ENCODE assay signal across 25 cellular contexts in genomic region chr3:179005213-179005612, GRCh38.
DNase-seq lines count a peak whose midpoint lies in the region; ATAC-seq lines count a peak whose summit lies in the region.
"Had no signal": no experiment of that assay in that cellular context is flagged by ENCODE, and none has a peak within 500 bp of the region (broad histone marks: within the 10 kb centered on the region; RNA-seq: fewer than 3 reads in every experiment).

No MANE protein-coding gene starts in this region.

- DNase-seq in cardiac septum (ENCODE audit: low spot score) (peak; percentile 60), Right ventricle myocardium superior (no peak), posterior vena cava (ENCODE audit: low spot score) (peak; percentile 72)
- DNase-seq in stimulated activated CD4-positive, alpha-beta T cell treated with anti-CD3 and anti-CD28 coated beads, Interleukin-2, amount 100 ng/mL, for 48 hours, result no peak
- DNase-seq: 8988T; ACHN; AML-193; BE2C; C1 segment of cervical spinal cord; Caco-2; Calu3; CD4-positive, alpha-beta memory T cell; CD4-positive, alpha-beta T cell; CD4-positive, CD25-positive, alpha-beta regulatory T cell; CD8-positive, alpha-beta memory T cell; CD8-positive, alpha-beta T cell; COR-L47; DMS 273 treated with DMSO at 0.1 percent for 48 hours; DMS153; DMS53; DMS79; DMS79 treated with DMSO at 0.1 percent for 48 hours; DND-41; EL had no signal

- intact Hi-C loops in cardiac septum (cut with DNase I), result no loop called here
- intact Hi-C loops in Right ventricle myocardium superior (cut with DNase I), result no loop called here
- intact Hi-C loops in posterior vena cava (cut with DNase I), result loop anchor here in 1 of 2 donors (10.0 kb wide), 1 partner anchor 310 kb away; no protein-coding TSS in a partner anchor

- ATAC-seq in Right ventricle myocardium superior (ENCODE audit: poor library complexity), result no peak
- ATAC-seq: A549; CD8-positive, alpha-beta T cell had no signal

Comparison
In these comparisons a context has a peak if more than half of its experiments do, and no peak if none do; other contexts are left out.
1. DNase-seq: peak in cardiac septum (single experiment) and posterior vena cava (single experiment); none in Right ventricle myocardium superior (single experiment) and stimulated activated CD4-positive, alpha-beta T cell treated with anti-CD3 and anti-CD28 coated beads, Interleukin-2, amount 100 ng/mL, for 48 hours (0 of 2).